In the genomic region with DNA sequence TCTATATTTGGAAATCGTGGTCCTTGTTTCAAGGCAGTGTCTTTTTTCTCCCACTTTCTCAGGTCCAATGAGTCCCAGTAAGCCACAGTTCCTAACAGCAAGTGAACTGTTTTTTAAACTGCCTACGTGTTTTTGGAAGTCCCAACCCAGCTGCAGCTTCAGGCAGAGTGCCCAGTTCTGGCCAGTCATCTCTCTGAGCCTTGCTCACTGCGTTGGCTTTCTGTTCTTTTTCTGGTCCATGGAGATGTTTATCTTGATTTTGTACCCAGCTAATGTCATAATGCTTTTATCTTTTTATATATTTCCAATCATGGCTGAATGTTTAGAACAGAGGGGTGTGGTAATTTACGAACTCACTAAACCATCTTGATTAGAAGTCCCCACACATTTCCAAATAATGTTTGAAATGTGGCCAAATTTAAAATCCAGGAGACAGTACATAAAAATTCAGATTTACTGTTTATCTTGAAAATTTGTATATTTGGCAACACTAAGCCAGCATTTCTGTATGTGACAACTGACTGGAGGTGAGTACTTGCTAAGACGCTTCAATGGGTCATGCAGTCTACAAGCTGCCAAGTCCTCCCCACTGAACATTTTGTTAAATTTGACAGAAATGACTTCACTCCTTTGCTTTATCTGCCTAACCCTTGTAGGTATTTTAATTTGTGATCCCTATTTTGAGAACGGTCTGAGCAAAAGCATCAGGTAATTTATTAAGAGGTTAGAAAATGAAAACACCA, we compare ENCODE assay signal across 12 cellular contexts. TPM values are rescaled to one million over a fixed set of nuclear protein-coding genes. Genes with fewer than 3 reads are reported as not detected.
A peak's percentile ranks its signal among the peaks of the same experiment; 100 is the strongest.
DNase-seq lines count a peak whose midpoint lies in the region; ATAC-seq and TF ChIP-seq lines count a peak whose summit lies in the region.
"Had no signal": no experiment of that assay in that cellular context is flagged by ENCODE, and none has a peak within 500 bp of the region (broad histone marks: within the 10 kb centered on the region; RNA-seq: fewer than 3 reads in every experiment).

No MANE protein-coding gene starts in this region.

- DNase-seq in HT1080 (ENCODE audit: low read depth) (peak; percentile 53), coronary artery (ENCODE audit: low spot score) (peak; percentile 83), lower lobe of right lung (peak; percentile 44), thyroid gland (peak; percentile 29 to 62), COLO668 (lab: John Stamatoyannopoulos, UW; ENCODE audit: unreplicated experiment) (no peak), HPDE6-E6E7 (ENCODE audit: extremely low spot score) (no peak)
- DNase-seq: activated T-cell treated with anti-CD3 and anti-CD28 coated beads, Interleukin-2, amount 50 U/mL, for 72 hours; erythroblast; T-helper 17 cell had no signal

- WGBS in thyroid gland, 2 donors: 48 to 64% methylated on average over 6 of the region's 6 CpGs

- H3K27me3 ChIP-seq in lower lobe of right lung (ENCODE audit: low read depth): no peaks in the 10 kb centered on the region
- no peaks in the 10 kb centered on the region for H3K27me3 ChIP-seq in thyroid gland
- H3K27me3 ChIP-seq: neural progenitor cell had no signal

- no peaks in the 10 kb centered on the region for H3K9me3 ChIP-seq in lower lobe of right lung
- H3K9me3 ChIP-seq in thyroid gland: no peaks in the 10 kb centered on the region

- H3K4me3 ChIP-seq in coronary artery (no peak overlapping the region), lower lobe of right lung (no peak overlapping the region), thyroid gland (replicated peaks in 1 of 3) (no peak overlapping the region)
- H3K4me3 ChIP-seq: neural progenitor cell had no signal

- H3K27ac ChIP-seq in coronary artery: peak overlapping the region; percentile 74 to 78
- H3K27ac ChIP-seq in lower lobe of right lung: no peak overlapping the region
- no peak overlapping the region for H3K27ac ChIP-seq in thyroid gland
- H3K27ac ChIP-seq: neural progenitor cell had no signal

- TF ChIP-seq POLR2A in thyroid gland (IDR thresholded peaks at IDR 0.05): no peak

- intact Hi-C loops in lower lobe of right lung (cut with DNase I): no loop called here
- intact Hi-C loops in thyroid gland (cut with DNase I): no loop called here

- peaks cover 6% of the 10 kb centered on the region for H3K4me1 ChIP-seq in lower lobe of right lung
- peaks cover 0 to 5% of the 10 kb centered on the region in 2 donors for H3K4me1 ChIP-seq in thyroid gland
- H3K4me1 ChIP-seq: neural progenitor cell had no signal

- no peak for TF ChIP-seq CTCF in coronary artery (IDR thresholded peaks at IDR 0.05)
- no peak for TF ChIP-seq CTCF in lower lobe of right lung (IDR thresholded peaks at IDR 0.05)
- TF ChIP-seq CTCF in thyroid gland (IDR thresholded peaks at IDR 0.05): no peak

- H3K36me3 ChIP-seq in lower lobe of right lung: no peaks in the 10 kb centered on the region
- no peaks in the 10 kb centered on the region for H3K36me3 ChIP-seq in thyroid gland
- H3K36me3 ChIP-seq: neural progenitor cell had no signal

- ATAC-seq in lower lobe of right lung (peak; percentile 19 to 46), GM18519 (IDR thresholded peaks at IDR 0.05; ENCODE audit: low FRiP score, unreplicated experiment) (no peak), GM21526 (IDR thresholded peaks at IDR 0.05; ENCODE audit: low FRiP score, unreplicated experiment) (no peak)
- ATAC-seq: activated T-cell treated with anti-CD3 and anti-CD28 coated beads, Interleukin-2, amount 50 U/mL, for 72 hours; T-helper 17 cell had no signal

RNA-seq across cellular contexts. Expression of gene OTOGL, which starts 46.1 kb away (rescaled TPM):
- total RNA-seq in HT1080 (2014; rRNA removed; shearing (Covaris generic)): under 0.01 and 0.02 TPM in 2 replicates
- 0.02 and 0.24 TPM in 2 replicates for polyA plus RNA-seq in HT1080 (2015; cell fraction: cytosol; rRNA removed)
- 0.43 TPM in 2 replicates for polyA plus RNA-seq in HT1080 (2015; cell fraction: nucleus; rRNA removed)
- total RNA-seq in lower lobe of right lung (0.32 TPM), thyroid gland (under 1 TPM in 2 of 4 donors, not detected in 2; 0.11 to 0.13 TPM)
- total RNA-seq: activated T-cell treated with anti-CD3 and anti-CD28 coated beads, Interleukin-2, amount 50 U/mL, for 72 hours; T-helper 17 cell had no signal

Comparison
In these comparisons a context has a peak if more than half of its experiments do, and no peak if none do; other contexts are left out.
1. DNase-seq: peak in HT1080 (single experiment), coronary artery (single experiment), lower lobe of right lung (single experiment) and thyroid gland (2 of 2); none in COLO668 (single experiment) and HPDE6-E6E7 (single experiment).
2. H3K27ac ChIP-seq: peak in coronary artery (2 of 2); none in lower lobe of right lung (single experiment) and thyroid gland (0 of 3).
3. ATAC-seq: peak in lower lobe of right lung (2 of 2); none in GM18519 (single experiment) and GM21526 (single experiment).